ENCODE assay signal across 24 cellular contexts in the genomic region with DNA sequence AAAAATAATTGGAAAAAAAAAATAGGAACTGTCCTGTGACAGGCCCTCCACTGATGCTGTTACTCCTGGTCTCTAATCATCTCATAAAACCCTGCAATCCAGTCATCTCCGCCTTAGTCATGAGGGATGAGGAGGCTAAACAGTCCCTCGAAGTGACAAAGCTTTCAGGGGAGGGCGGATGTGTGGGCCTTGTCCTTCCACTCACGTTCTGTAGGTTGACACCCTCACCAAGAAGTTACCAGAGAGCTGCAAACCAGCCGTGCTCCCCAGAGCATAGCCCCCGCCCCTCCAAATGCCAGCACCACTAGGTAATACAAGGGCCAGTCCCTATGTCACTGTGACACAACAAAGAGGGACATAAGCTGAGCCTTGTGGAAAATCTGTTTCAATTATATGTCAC. TPM values are rescaled to one million over a fixed set of nuclear protein-coding genes. Genes with fewer than 3 reads are reported as not detected.
"Had no signal": no experiment of that assay in that cellular context is flagged by ENCODE, and none has a peak within 500 bp of the region (broad histone marks: within the 10 kb centered on the region; RNA-seq: fewer than 3 reads in every experiment).

No MANE protein-coding gene starts in this region.

- H3K4me3 ChIP-seq: left ventricle myocardium inferior, testis, upper lobe of left lung had no signal

- H3K36me3 Mint-ChIP-seq: activated CD4-positive, alpha-beta memory T cell treated with anti-CD3 and anti-CD28 coated beads for 36 hours; activated CD8-positive, alpha-beta memory T cell treated with anti-CD3 and anti-CD28 coated beads, Interleukin-2, amount 10 ng/mL, durations not matched to agents 7 days and 5 days; activated naive CD8-positive, alpha-beta T cell treated with anti-CD3 and anti-CD28 coated beads for 36 hours; brain; WTC11 had no signal

- H3K36me3 ChIP-seq: left ventricle myocardium inferior, upper lobe of left lung had no signal

- H3K27me3 ChIP-seq: testis, upper lobe of left lung had no signal

- H3K27me3 Mint-ChIP-seq: activated CD4-positive, alpha-beta memory T cell treated with anti-CD3 and anti-CD28 coated beads for 36 hours; activated CD4-positive, alpha-beta T cell treated with anti-CD3 and anti-CD28 coated beads for 36 hours; activated CD8-positive, alpha-beta memory T cell treated with anti-CD3 and anti-CD28 coated beads, Interleukin-2, amount 10 ng/mL, durations not matched to agents 7 days and 5 days; activated naive CD8-positive, alpha-beta T cell treated with anti-CD3 and anti-CD28 coated beads for 36 hours; stimulated activated naive CD8-positive, alpha-beta T cell treated with anti-CD3 and anti-CD28 coated beads, Interleukin-15, Interleukin-2, amounts not matched to agents 100 ng/mL and 50 ng/mL, for 24 hours had no signal

- H3K27ac ChIP-seq: left ventricle myocardium inferior, testis, upper lobe of left lung had no signal

- ATAC-seq: activated CD4-positive, alpha-beta T cell treated with anti-CD3 and anti-CD28 coated beads for 36 hours; activated CD8-positive, alpha-beta memory T cell treated with anti-CD3 and anti-CD28 coated beads, Interleukin-2, amount 10 ng/mL, durations not matched to agents 7 days and 5 days; WTC11 had no signal

- DNase-seq: activated CD4-positive, alpha-beta memory T cell treated with anti-CD3 and anti-CD28 coated beads for 36 hours; activated CD4-positive, alpha-beta T cell treated with anti-CD3 and anti-CD28 coated beads for 36 hours; activated CD8-positive, alpha-beta memory T cell treated with anti-CD3 and anti-CD28 coated beads, Interleukin-2, amount 10 ng/mL, durations not matched to agents 7 days and 5 days; activated naive CD8-positive, alpha-beta T cell treated with anti-CD3 and anti-CD28 coated beads for 36 hours; amniotic stem cell; cortex of kidney; effector CD4-positive, alpha-beta T cell; foreskin fibroblast; hypothalamus; kidney; left ventricle myocardium inferior; mammary epithelial cell; occipital lobe; stimulated activated CD4-positive, alpha-beta T cell treated with anti-CD3 and anti-CD28 coated beads, Interleukin-12 subunit alpha, Interleukin-12 subunit beta, amount 100 ng/mL, for 4 hours; stimulated activated CD4-positive, alpha-beta T cell treated with anti-CD3 and anti-CD28 coated beads, Interleukin-1b, Interleukin-23, amount 100 ng/mL, for 48 hours; testis; upper lobe of left lung had no signal

- H3K9me3 Mint-ChIP-seq: activated CD4-positive, alpha-beta memory T cell treated with anti-CD3 and anti-CD28 coated beads for 36 hours; activated naive CD8-positive, alpha-beta T cell treated with anti-CD3 and anti-CD28 coated beads for 36 hours; central memory CD8-positive, alpha-beta T cell; stimulated activated naive CD8-positive, alpha-beta T cell treated with anti-CD3 and anti-CD28 coated beads, Interleukin-15, Interleukin-2, amounts not matched to agents 100 ng/mL and 50 ng/mL, for 24 hours; T-helper 2 cell treated with Interferon-gamma antibody and Interleukin-4, amounts not matched to agents 5 μg/mL and 100 μg/mL, for 36 hours; WTC11 had no signal

- H3K4me1 ChIP-seq: testis had no signal

- H3K4me1 Mint-ChIP-seq: activated CD4-positive, alpha-beta T cell treated with anti-CD3 and anti-CD28 coated beads for 36 hours; activated CD8-positive, alpha-beta memory T cell treated with anti-CD3 and anti-CD28 coated beads, Interleukin-2, amount 10 ng/mL, durations not matched to agents 7 days and 5 days; activated naive CD8-positive, alpha-beta T cell treated with anti-CD3 and anti-CD28 coated beads for 36 hours had no signal

- FAIRE-seq: kidney, TTC549 had no signal

- H3K4me3 Mint-ChIP-seq: activated CD4-positive, alpha-beta memory T cell treated with anti-CD3 and anti-CD28 coated beads for 36 hours; activated CD4-positive, alpha-beta T cell treated with anti-CD3 and anti-CD28 coated beads for 36 hours; activated CD8-positive, alpha-beta memory T cell treated with anti-CD3 and anti-CD28 coated beads, Interleukin-2, amount 10 ng/mL, durations not matched to agents 7 days and 5 days; activated naive CD8-positive, alpha-beta T cell treated with anti-CD3 and anti-CD28 coated beads for 36 hours; brain; central memory CD8-positive, alpha-beta T cell; stimulated activated naive CD8-positive, alpha-beta T cell treated with anti-CD3 and anti-CD28 coated beads, Interleukin-15, Interleukin-2, amounts not matched to agents 100 ng/mL and 50 ng/mL, for 24 hours; T-helper 2 cell treated with Interferon-gamma antibody and Interleukin-4, amounts not matched to agents 5 μg/mL and 100 μg/mL, for 36 hours; WTC11 had no signal

- H3K9me3 ChIP-seq: left ventricle myocardium inferior, testis, upper lobe of left lung had no signal

- H3K27ac Mint-ChIP-seq: activated CD4-positive, alpha-beta memory T cell treated with anti-CD3 and anti-CD28 coated beads for 36 hours; activated CD4-positive, alpha-beta T cell treated with anti-CD3 and anti-CD28 coated beads for 36 hours; activated CD8-positive, alpha-beta memory T cell treated with anti-CD3 and anti-CD28 coated beads, Interleukin-2, amount 10 ng/mL, durations not matched to agents 7 days and 5 days; activated naive CD8-positive, alpha-beta T cell treated with anti-CD3 and anti-CD28 coated beads for 36 hours; progenitor cell of endocrine pancreas; stimulated activated naive CD8-positive, alpha-beta T cell treated with anti-CD3 and anti-CD28 coated beads, Interleukin-15, Interleukin-2, amounts not matched to agents 100 ng/mL and 50 ng/mL, for 24 hours; T-helper 2 cell treated with Interferon-gamma antibody and Interleukin-4, amounts not matched to agents 5 μg/mL and 100 μg/mL, for 36 hours; WTC11 had no signal

RNA-seq across cellular contexts. Expression of gene COBL, which starts 11.9 kb away (rescaled TPM):
- total RNA-seq: activated CD4-positive, alpha-beta memory T cell treated with anti-CD3 and anti-CD28 coated beads for 36 hours; activated CD4-positive, alpha-beta T cell treated with anti-CD3 and anti-CD28 coated beads for 36 hours; activated CD8-positive, alpha-beta memory T cell treated with anti-CD3 and anti-CD28 coated beads, Interleukin-2, amount 10 ng/mL, durations not matched to agents 7 days and 5 days; activated naive CD8-positive, alpha-beta T cell treated with anti-CD3 and anti-CD28 coated beads for 36 hours had no signal
